ENCODE assay signal across 1 cellular context in the genomic region with DNA sequence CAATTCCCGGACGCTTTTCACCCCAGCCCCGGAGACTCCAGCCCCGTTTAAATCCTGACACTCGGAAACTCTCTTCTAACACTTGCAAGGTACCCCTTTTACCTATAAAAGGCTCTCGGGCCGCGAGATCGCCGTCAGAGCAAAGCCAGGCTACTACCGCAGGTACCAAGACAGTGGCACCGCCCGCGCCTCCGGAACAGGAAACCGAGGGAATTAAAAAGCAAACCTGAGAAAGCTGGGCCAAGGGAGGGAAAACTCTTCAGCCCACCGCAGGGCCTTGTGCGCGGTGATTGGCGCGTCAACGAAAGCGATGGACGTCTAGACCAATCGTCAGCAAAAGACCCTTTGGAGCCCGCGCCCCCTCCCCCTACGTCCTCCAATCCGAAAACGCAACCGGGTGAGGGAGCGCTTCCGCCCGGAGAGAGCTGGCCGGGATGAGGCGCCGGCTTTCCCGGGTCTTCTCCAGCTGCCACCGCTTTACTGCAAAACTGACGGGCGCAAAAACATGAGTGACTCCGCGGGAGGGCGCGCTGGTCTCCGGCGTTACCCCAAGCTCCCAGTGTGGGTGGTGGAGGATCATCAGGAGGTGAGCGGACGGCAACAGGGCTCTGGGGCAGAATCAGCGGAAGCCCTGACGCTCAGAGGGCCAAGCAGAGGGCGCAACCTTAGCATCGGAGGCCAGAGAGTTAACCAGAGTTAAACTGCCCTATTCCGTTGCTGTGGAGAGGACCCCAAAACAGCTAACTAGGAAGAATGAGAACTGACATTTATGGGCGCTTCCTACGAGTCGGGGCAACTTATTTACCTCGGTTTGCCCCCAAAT.
A peak's percentile ranks its signal among the peaks of the same experiment; 100 is the strongest.
TF ChIP-seq lines count a peak whose summit lies in the region.

A gene (plus strand): TSS at position 414 of the 823 bp plus-strand sequence. CDS start 92 bp downstream, at position 506.
A gene with protein sequence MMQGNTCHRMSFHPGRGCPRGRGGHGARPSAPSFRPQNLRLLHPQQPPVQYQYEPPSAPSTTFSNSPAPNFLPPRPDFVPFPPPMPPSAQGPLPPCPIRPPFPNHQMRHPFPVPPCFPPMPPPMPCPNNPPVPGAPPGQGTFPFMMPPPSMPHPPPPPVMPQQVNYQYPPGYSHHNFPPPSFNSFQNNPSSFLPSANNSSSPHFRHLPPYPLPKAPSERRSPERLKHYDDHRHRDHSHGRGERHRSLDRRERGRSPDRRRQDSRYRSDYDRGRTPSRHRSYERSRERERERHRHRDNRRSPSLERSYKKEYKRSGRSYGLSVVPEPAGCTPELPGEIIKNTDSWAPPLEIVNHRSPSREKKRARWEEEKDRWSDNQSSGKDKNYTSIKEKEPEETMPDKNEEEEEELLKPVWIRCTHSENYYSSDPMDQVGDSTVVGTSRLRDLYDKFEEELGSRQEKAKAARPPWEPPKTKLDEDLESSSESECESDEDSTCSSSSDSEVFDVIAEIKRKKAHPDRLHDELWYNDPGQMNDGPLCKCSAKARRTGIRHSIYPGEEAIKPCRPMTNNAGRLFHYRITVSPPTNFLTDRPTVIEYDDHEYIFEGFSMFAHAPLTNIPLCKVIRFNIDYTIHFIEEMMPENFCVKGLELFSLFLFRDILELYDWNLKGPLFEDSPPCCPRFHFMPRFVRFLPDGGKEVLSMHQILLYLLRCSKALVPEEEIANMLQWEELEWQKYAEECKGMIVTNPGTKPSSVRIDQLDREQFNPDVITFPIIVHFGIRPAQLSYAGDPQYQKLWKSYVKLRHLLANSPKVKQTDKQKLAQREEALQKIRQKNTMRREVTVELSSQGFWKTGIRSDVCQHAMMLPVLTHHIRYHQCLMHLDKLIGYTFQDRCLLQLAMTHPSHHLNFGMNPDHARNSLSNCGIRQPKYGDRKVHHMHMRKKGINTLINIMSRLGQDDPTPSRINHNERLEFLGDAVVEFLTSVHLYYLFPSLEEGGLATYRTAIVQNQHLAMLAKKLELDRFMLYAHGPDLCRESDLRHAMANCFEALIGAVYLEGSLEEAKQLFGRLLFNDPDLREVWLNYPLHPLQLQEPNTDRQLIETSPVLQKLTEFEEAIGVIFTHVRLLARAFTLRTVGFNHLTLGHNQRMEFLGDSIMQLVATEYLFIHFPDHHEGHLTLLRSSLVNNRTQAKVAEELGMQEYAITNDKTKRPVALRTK (N-terminal part only) (minus strand): TSS at position 206 of the 823 bp plus-strand sequence. CDS start 3,034 bp downstream, outside the sequence.

TF ChIP-seq in H1, 55 proteins besides CTCF, POLR2A, EP300 and RAD21 (continued from another document):
- peak; percentile 57; the same call in 1 of the 2 replicates for TF ChIP-seq POLR2AphosphoS5 (IDR thresholded peaks at IDR 0.05; ENCODE audit: low read depth, low read length)
- peak; percentile 88 for TF ChIP-seq PHF8 (conservative IDR thresholded peaks at IDR 0.05; ENCODE audit: low read depth, low read length)
- no peak; the same call in 1 of the 2 replicates for TF ChIP-seq CREB1 (IDR thresholded peaks at IDR 0.05)
- TF ChIP-seq CEBPB (IDR thresholded peaks at IDR 0.05; ENCODE audit: low read depth, low read length): no peak
- no peak for TF ChIP-seq TCF12 (IDR thresholded peaks at IDR 0.05; ENCODE audit: low read depth, low read length)
- TF ChIP-seq CHD1 (IDR thresholded peaks at IDR 0.05; ENCODE audit: low read depth, low read length): no peak
- TF ChIP-seq, protein P1, sequence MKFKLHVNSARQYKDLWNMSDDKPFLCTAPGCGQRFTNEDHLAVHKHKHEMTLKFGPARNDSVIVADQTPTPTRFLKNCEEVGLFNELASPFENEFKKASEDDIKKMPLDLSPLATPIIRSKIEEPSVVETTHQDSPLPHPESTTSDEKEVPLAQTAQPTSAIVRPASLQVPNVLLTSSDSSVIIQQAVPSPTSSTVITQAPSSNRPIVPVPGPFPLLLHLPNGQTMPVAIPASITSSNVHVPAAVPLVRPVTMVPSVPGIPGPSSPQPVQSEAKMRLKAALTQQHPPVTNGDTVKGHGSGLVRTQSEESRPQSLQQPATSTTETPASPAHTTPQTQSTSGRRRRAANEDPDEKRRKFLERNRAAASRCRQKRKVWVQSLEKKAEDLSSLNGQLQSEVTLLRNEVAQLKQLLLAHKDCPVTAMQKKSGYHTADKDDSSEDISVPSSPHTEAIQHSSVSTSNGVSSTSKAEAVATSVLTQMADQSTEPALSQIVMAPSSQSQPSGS (IDR thresholded peaks at IDR 0.05; ENCODE audit: low read length): no peak
- TF ChIP-seq GABPA (IDR thresholded peaks at IDR 0.05; ENCODE audit: borderline replicate concordance, insufficient read depth, low read length): peak; percentile 79; the same call in 1 of the 2 replicates
- TF ChIP-seq TBP (IDR thresholded peaks at IDR 0.05; ENCODE audit: low read depth, low read length): peak; percentile 63
